24 cellular contexts compared by ENCODE assay signal in the genomic region with DNA sequence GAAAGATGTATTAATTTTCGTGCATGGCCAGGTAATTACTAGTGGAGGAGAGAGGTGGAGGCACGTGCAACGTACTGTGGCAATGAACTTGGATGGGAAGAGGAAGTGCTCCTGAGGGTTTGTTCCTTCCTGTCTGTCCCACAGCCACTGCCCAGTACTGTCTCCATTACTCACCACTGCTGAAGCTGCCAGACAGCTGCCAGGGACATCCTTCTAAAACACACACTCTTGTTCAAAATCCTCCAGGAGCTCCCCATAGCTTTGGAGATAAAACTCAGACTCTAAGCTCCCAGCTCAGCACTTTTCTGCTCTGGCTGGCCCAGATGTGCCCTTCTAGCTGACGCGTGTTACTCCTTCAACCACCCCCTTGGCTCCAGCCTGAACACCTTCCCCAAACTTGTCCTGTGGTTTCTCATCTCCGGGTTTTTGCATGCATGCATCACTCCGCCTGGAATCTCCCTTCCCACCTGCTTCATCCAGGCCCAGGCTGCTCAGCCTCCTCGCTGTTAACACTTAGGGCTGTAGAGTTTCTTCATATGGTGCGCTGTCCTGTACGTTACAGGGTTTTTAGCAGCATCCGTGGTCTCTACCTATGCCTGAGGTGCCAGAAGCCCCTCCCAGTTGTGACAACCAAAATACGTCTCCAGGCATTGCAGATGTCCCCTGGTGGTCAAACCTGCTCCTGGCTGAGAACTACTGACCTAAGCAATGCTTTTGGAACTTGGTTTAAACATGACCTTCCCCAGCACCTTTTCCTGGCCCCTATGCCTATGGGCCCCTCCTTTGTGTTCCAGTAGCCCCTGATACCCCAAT.
DNase-seq lines count a peak whose midpoint lies in the region; ATAC-seq, FAIRE-seq and TF ChIP-seq lines count a peak whose summit lies in the region.
"Had no signal": no experiment of that assay in that cellular context is flagged by ENCODE, and none has a peak within 500 bp of the region (broad histone marks: within the 10 kb centered on the region; RNA-seq: fewer than 3 reads in every experiment).

No MANE protein-coding gene starts in this region.

- no peaks in the 10 kb centered on the region for H3K4me1 Mint-ChIP-seq in activated T-helper 17 cell treated with anti-CD3 and anti-CD28 coated beads, Interleukin-2, amount 50 U/mL, for 72 hours
- H3K4me1 Mint-ChIP-seq: activated CD4-positive, alpha-beta T cell treated with anti-CD3 and anti-CD28 coated beads, Interleukin-2, amount 10 ng/mL, durations not matched to agents 7 days and 5 days; memory B cell; naive thymus-derived CD4-positive, alpha-beta T cell had no signal

- TF ChIP-seq RAD21 in IMR-90 (IDR thresholded peaks at IDR 0.05; ENCODE audit: low read length), result no peak

- no peak overlapping the region for H2BK5ac ChIP-seq in IMR-90 (ENCODE audit: low read depth, low read length, poor library complexity, severe bottlenecking)

- H3K4me3 ChIP-seq in IMR-90 (ENCODE audit: insufficient read depth, low read depth, low read length) (no peak overlapping the region), mammary epithelial cell (replicated peaks in 1 of 3; ENCODE audit: insufficient read depth in 1 of 3, low read depth in 2 of 3, low read length in 3 of 3) (no peak overlapping the region), keratinocyte (ENCODE audit: control insufficient read depth in 2 of 3, extremely low read depth in 1 of 3, insufficient read depth in 2 of 3, low read depth in 1 of 3, low read length in 3 of 3) (peak overlapping the region in 1 of 3 experiments; percentile 4)
- H3K4me3 ChIP-seq: GM23338 had no signal

- H3K4me1 ChIP-seq in IMR-90 (ENCODE audit: control insufficient read depth, insufficient read depth, low read length) (peaks cover 8% of the 10 kb centered on the region), mammary epithelial cell (ENCODE audit: insufficient read depth, low read length) (peaks cover 49% of the 10 kb centered on the region), keratinocyte (ENCODE audit: control insufficient read depth, extremely low read depth, insufficient read depth, low read length) (peaks cover 49% of the 10 kb centered on the region)

- no peak overlapping the region for H3K23ac ChIP-seq in IMR-90 (ENCODE audit: low read depth, low read length)

- CTCF ChIA-PET in IMR-90 (lab: Yijun Ruan, JAX) (no interaction called here), mammary epithelial cell (lab: Charles Lee; ENCODE audit: low non-redundant PET) (no interaction called here)

- TF ChIP-seq CTCF in IMR-90 (conservative IDR thresholded peaks at IDR 0.05; ENCODE audit: low read depth, low read length), result no peak
- TF ChIP-seq CTCF in mammary epithelial cell (conservative IDR thresholded peaks at IDR 0.05 in 1 of 2, IDR thresholded peaks at IDR 0.05 in 1 of 2; ENCODE audit: extremely low read depth in 1 of 2, insufficient read depth in 1 of 2, low read depth in 1 of 2, low read length in 2 of 2), result peak; percentile 30 to 37
- TF ChIP-seq CTCF in keratinocyte (optimal IDR thresholded peaks at IDR 0.05 in 1 of 3, IDR thresholded peaks at IDR 0.05 in 1 of 3, conservative IDR thresholded peaks at IDR 0.05 in 1 of 3; ENCODE audit: extremely low read depth in 1 of 3, insufficient read depth in 2 of 3, low read length in 3 of 3), result peak in 1 of 3 experiments; percentile 20

- dilution Hi-C loops in IMR-90 (cut with HindIII; ENCODE audit: low sequenced_read_pairs, unreplicated experiment), result no loop called here
- dilution Hi-C loops in mammary epithelial cell (cut with HindIII; ENCODE audit: low sequenced_read_pairs), result no loop called here
- dilution Hi-C loops in keratinocyte (cut with MboI; ENCODE audit: extremely low pct_ligation_motif_present, low sequenced_read_pairs), result no loop called here

- H4K20me1 ChIP-seq in IMR-90 (ENCODE audit: insufficient read depth, low read length) (no peaks in the 10 kb centered on the region), mammary epithelial cell (ENCODE audit: insufficient read depth, low read length) (no peaks in the 10 kb centered on the region), keratinocyte (ENCODE audit: control insufficient read depth, extremely low read depth, insufficient read depth, low read length) (no peaks in the 10 kb centered on the region)

- H3K9ac ChIP-seq in IMR-90 (ENCODE audit: low read depth, low read length) (no peak overlapping the region), mammary epithelial cell (ENCODE audit: insufficient read depth, low read length) (peak overlapping the region; percentile 30), keratinocyte (ENCODE audit: control insufficient read depth, extremely low read depth, insufficient read depth, low read length) (peak overlapping the region; percentile 36)

- peak; percentile 74 for FAIRE-seq in keratinocyte (lab: Jason Lieb, UNC)
- FAIRE-seq: kidney, small intestine had no signal

- H3K9me3 Mint-ChIP-seq in activated T-helper 17 cell treated with anti-CD3 and anti-CD28 coated beads, Interleukin-2, amount 50 U/mL, for 72 hours, result no peaks in the 10 kb centered on the region
- H3K9me3 Mint-ChIP-seq: memory B cell had no signal

- H2AK5ac ChIP-seq in IMR-90 (ENCODE audit: low read depth, low read length), result peak overlapping the region; percentile 65; the same call in 1 of the 2 replicates

- TF ChIP-seq POLR2A in IMR-90 (IDR thresholded peaks at IDR 0.05; ENCODE audit: low read depth, low read length), result no peak

- H4K91ac ChIP-seq in IMR-90 (ENCODE audit: insufficient read depth, low read depth, low read length), result no peak overlapping the region

- H3K27me3 ChIP-seq in IMR-90 (ENCODE audit: control insufficient read depth, insufficient read depth, low read length) (no peaks in the 10 kb centered on the region), mammary epithelial cell (ENCODE audit: insufficient read depth, low read length) (no peaks in the 10 kb centered on the region), keratinocyte (ENCODE audit: control insufficient read depth, extremely low read depth, insufficient read depth, low read length) (no peaks in the 10 kb centered on the region)

- H3K4ac ChIP-seq in IMR-90 (ENCODE audit: low read depth, low read length), result 0 out of 2 replicates have a peak overlapping the region, but pooled peaks have one; percentile 1

- H4K5ac ChIP-seq in IMR-90 (ENCODE audit: low read depth, low read length), result no peak overlapping the region

- H3K4me2 ChIP-seq in IMR-90 (ENCODE audit: low read depth, low read length), result no peak overlapping the region
- peak overlapping the region; percentile 34 for H3K4me2 ChIP-seq in mammary epithelial cell (ENCODE audit: insufficient read depth, low read depth, low read length)
- peak overlapping the region; percentile 42 for H3K4me2 ChIP-seq in keratinocyte (ENCODE audit: control insufficient read depth, extremely low read depth, insufficient read depth, low read depth, low read length)
- H3K4me2 ChIP-seq: GM23338 had no signal

- H3K18ac ChIP-seq in IMR-90 (ENCODE audit: low read depth, low read length), result no peak overlapping the region

- peak overlapping the region; percentile 19; the same call in 1 of the 2 replicates for H2BK120ac ChIP-seq in IMR-90 (ENCODE audit: low read depth, low read length)

- H3K79me2 ChIP-seq in mammary epithelial cell (ENCODE audit: insufficient read depth, low read length) (no peaks in the 10 kb centered on the region), keratinocyte (ENCODE audit: control insufficient read depth, insufficient read depth, low read length) (no peaks in the 10 kb centered on the region)

- WGBS in IMR-90 (ENCODE audit: extremely low coverage in 2 of 2, insufficient read length in 1 of 2), 2 experiments, result 81% methylated on average over 6 of the region's 12 CpGs; no CpG with 5 or more reads in 1 of the 2 experiments
- 25% methylated on average over 10 of the region's 12 CpGs for WGBS in mammary epithelial cell (ENCODE audit: low coverage, missing lambda C conversion rate)

- DNase-seq in CD1c-positive myeloid dendritic cell (ENCODE audit: extremely low spot score), result peak; percentile 33
- no peak for DNase-seq in IMR-90
- DNase-seq in mammary epithelial cell, result peak; percentile 96
- DNase-seq in keratinocyte (ENCODE audit: low read depth, low spot score), result no peak
- DNase-seq in SKM-1 treated with dmso at 0.1 percent for 144 hours (lab: John Stamatoyannopoulos, UW; ENCODE audit: unreplicated experiment), result no peak
- DNase-seq: activated CD4-positive, alpha-beta T cell treated with anti-CD3 and anti-CD28 coated beads, Interleukin-2, amount 10 ng/mL, durations not matched to agents 7 days and 5 days; activated CD8-positive, alpha-beta memory T cell treated with anti-CD3 and anti-CD28 coated beads, Interleukin-2, amount 50 U/mL, for 4 hours; activated gamma-delta T cell treated with Interleukin-2 at 50 U/mL for 16 hours; AML-193; amniotic stem cell; Caco-2; effector memory CD4-positive, alpha-beta T cell; hippocampal formation; kidney; naive thymus-derived CD4-positive, alpha-beta T cell; NCI-H187; small intestine; stimulated activated CD4-positive, alpha-beta T cell treated with anti-CD3 and anti-CD28 coated beads, Interleukin-2, amount 100 ng/mL, for 48 hours had no signal

- no peak overlapping the region for H2BK20ac ChIP-seq in IMR-90 (ENCODE audit: low read depth, low read length)

- intact Hi-C loops in IMR-90 (cut with micrococcal nuclease) (no loop called here), mammary epithelial cell (cut with micrococcal nuclease) (loop anchor here (5.0 kb wide), 2 partner anchors 89 to 106 kb away; a partner anchor contains a TSS)

- BruUV-seq in IMR-90 (replicated peaks; lab: Mats Ljungman, UMichigan) (no TSS peak), mammary epithelial cell (replicated peaks; lab: Mats Ljungman, UMichigan) (no TSS peak)

- no peak for ATAC-seq in IMR-90 (ENCODE audit: low read depth)
- no peak for ATAC-seq in activated T-helper 17 cell treated with anti-CD3 and anti-CD28 coated beads, Interleukin-2, amount 50 U/mL, for 72 hours (replicated peaks)
- ATAC-seq in HG02798 (IDR thresholded peaks at IDR 0.05; ENCODE audit: poor library complexity, unreplicated experiment), result no peak
- no peak for ATAC-seq in GM19395 (IDR thresholded peaks at IDR 0.05; ENCODE audit: unreplicated experiment)
- ATAC-seq: GM23338; naive thymus-derived CD4-positive, alpha-beta T cell had no signal

- H3K27ac ChIP-seq in IMR-90 (ENCODE audit: insufficient read depth, low read length), result no peak overlapping the region
- H3K27ac ChIP-seq in mammary epithelial cell (ENCODE audit: insufficient read depth, low read depth, low read length), result peak overlapping the region; percentile 97
- H3K27ac ChIP-seq in keratinocyte (ENCODE audit: control insufficient read depth, insufficient read depth, low read length), result peak overlapping the region; percentile 70

- H3K36me3 Mint-ChIP-seq in activated T-helper 17 cell treated with anti-CD3 and anti-CD28 coated beads, Interleukin-2, amount 50 U/mL, for 72 hours (ENCODE audit: low read depth), result no peaks in the 10 kb centered on the region

- in situ Hi-C loops in IMR-90 (cut with MboI; ENCODE audit: low sequenced_read_pairs) (no loop called here), mammary epithelial cell (cut with MboI; ENCODE audit: low sequenced_read_pairs in 2 of 2) (loop anchor here in 1 of 2 donors (5.0 kb wide), 1 partner anchor 56 kb away; no protein-coding TSS in a partner anchor)

- H2AFZ ChIP-seq in IMR-90 (replicated peaks; ENCODE audit: low read length, poor library complexity) (peak overlapping the region; percentile 26), mammary epithelial cell (ENCODE audit: low read depth, low read length) (peak overlapping the region; percentile 38), keratinocyte (ENCODE audit: control insufficient read depth, low read length) (peak overlapping the region; percentile 39)
- H2AFZ ChIP-seq: GM23338 had no signal

- peak overlapping the region; percentile 68 for H2AK9ac ChIP-seq in IMR-90 (replicated peaks; ENCODE audit: low read depth, low read length, poor library complexity)

- H3K56ac ChIP-seq in IMR-90 (ENCODE audit: extremely low read depth, insufficient read depth, low read length), result no peak overlapping the region

- H3K27me3 Mint-ChIP-seq in activated T-helper 17 cell treated with anti-CD3 and anti-CD28 coated beads, Interleukin-2, amount 50 U/mL, for 72 hours, result peaks cover 24% of the 10 kb centered on the region
- H3K27me3 Mint-ChIP-seq: activated CD4-positive, alpha-beta T cell treated with anti-CD3 and anti-CD28 coated beads, Interleukin-2, amount 10 ng/mL, durations not matched to agents 7 days and 5 days had no signal

- H3K36me3 ChIP-seq in IMR-90 (ENCODE audit: control insufficient read depth, insufficient read depth, low read length) (no peaks in the 10 kb centered on the region), mammary epithelial cell (ENCODE audit: insufficient read depth, low read length) (no peaks in the 10 kb centered on the region), keratinocyte (ENCODE audit: control insufficient read depth in 2 of 2, extremely low read depth in 1 of 2, insufficient read depth in 2 of 2, low read length in 2 of 2) (no peaks in the 10 kb centered on the region)

- H3K9me3 ChIP-seq in IMR-90 (ENCODE audit: control insufficient read depth, insufficient read depth, low read length) (no peaks in the 10 kb centered on the region), mammary epithelial cell (replicated peaks; ENCODE audit: insufficient read depth, low read length) (no peaks in the 10 kb centered on the region), keratinocyte (ENCODE audit: control insufficient read depth, low read depth, low read length) (no peaks in the 10 kb centered on the region)
- H3K9me3 ChIP-seq: Caco-2 had no signal

- POLR2A ChIA-PET in IMR-90 (lab: Charles Lee; ENCODE audit: unreplicated experiment), result no interaction called here

- H3K9me1 ChIP-seq in IMR-90 (ENCODE audit: insufficient read depth, low read length) (peaks cover 21% of the 10 kb centered on the region), keratinocyte (ENCODE audit: control insufficient read depth, extremely low read depth, insufficient read depth, low read length) (no peaks in the 10 kb centered on the region)

- no peak overlapping the region for H3K27ac Mint-ChIP-seq in activated T-helper 17 cell treated with anti-CD3 and anti-CD28 coated beads, Interleukin-2, amount 50 U/mL, for 72 hours
- H3K27ac Mint-ChIP-seq: activated CD4-positive, alpha-beta T cell treated with anti-CD3 and anti-CD28 coated beads, Interleukin-2, amount 10 ng/mL, durations not matched to agents 7 days and 5 days; GM23338; memory B cell; naive thymus-derived CD4-positive, alpha-beta T cell; stimulated activated naive CD8-positive, alpha-beta T cell treated with anti-CD3 and anti-CD28 coated beads, Interleukin-15, Interleukin-2, amounts not matched to agents 100 ng/mL and 50 ng/mL, for 24 hours had no signal

- 0 out of 2 replicates have a peak overlapping the region, but pooled peaks have one; percentile 72 for H3K14ac ChIP-seq in IMR-90 (replicated peaks; ENCODE audit: low read depth, low read length)

- no peak overlapping the region for H3K4me3 Mint-ChIP-seq in activated T-helper 17 cell treated with anti-CD3 and anti-CD28 coated beads, Interleukin-2, amount 50 U/mL, for 72 hours
- H3K4me3 Mint-ChIP-seq: activated CD4-positive, alpha-beta T cell treated with anti-CD3 and anti-CD28 coated beads, Interleukin-2, amount 10 ng/mL, durations not matched to agents 7 days and 5 days; GM23338; memory B cell; naive thymus-derived CD4-positive, alpha-beta T cell; stimulated activated naive CD8-positive, alpha-beta T cell treated with anti-CD3 and anti-CD28 coated beads, Interleukin-15, Interleukin-2, amounts not matched to agents 100 ng/mL and 50 ng/mL, for 24 hours had no signal

- H3K79me1 ChIP-seq in IMR-90 (ENCODE audit: low read depth in 1 of 2, low read length in 2 of 2), result peaks cover 0 to 12% of the 10 kb centered on the region in 2 experiments; a peak in 2 of 4 replicates

- no peak overlapping the region; a peak in 1 of 4 replicates for H4K8ac ChIP-seq in IMR-90 (ENCODE audit: low read depth in 2 of 2, low read length in 2 of 2)

- no peak overlapping the region for H2BK15ac ChIP-seq in IMR-90 (ENCODE audit: low read depth, low read length)

Comparison
In these comparisons a context has a peak if more than half of its experiments do, and no peak if none do; other contexts are left out.
1. DNase-seq: peak in CD1c-positive myeloid dendritic cell (single experiment) and mammary epithelial cell (single experiment); none in IMR-90 (single experiment), keratinocyte (single experiment) and SKM-1 treated with dmso at 0.1 percent for 144 hours (single experiment).
2. Peak in every context shown above with its lines, with median percentiles within 50 percentile points of each other: H2AFZ ChIP-seq.